8 cellular contexts compared by ENCODE assay signal in genomic region chr16:30183236-30183960, GRCh38. TPM values are rescaled to one million over a fixed set of nuclear protein-coding genes. Genes with fewer than 3 reads are reported as not detected.
DNase-seq lines count a peak whose midpoint lies in the region; ATAC-seq and TF ChIP-seq lines count a peak whose summit lies in the region.

Gene CORO1A, plus strand, starts transcription at chr16:30183602. Its CDS starts 1,608 bp downstream, at chr16:30185210.

- H3K27ac ChIP-seq in cingulate gyrus (ENCODE audit: low read depth, low read length) (peak within 1 kb of the TSS; percentile 70), left lung (peak within 1 kb of the TSS; percentile 77 to 97)

- H3K4me3 ChIP-seq in left lung: peak within 1 kb of the TSS; percentile 52 to 76

- peak; percentile 46 for ATAC-seq in HG03039 (IDR thresholded peaks at IDR 0.05; ENCODE audit: unreplicated experiment)
- peak; percentile 86 for ATAC-seq in left lung

- no peaks in the 10 kb centered on the region for H3K9me3 ChIP-seq in left lung

- intact Hi-C loops in left lung (cut with DNase I): no loop called here

- H3K27me3 ChIP-seq in left lung: no peaks in the 10 kb centered on the region

- H3K36me3 ChIP-seq in left lung: peaks cover 0 to 24% of the 10 kb centered on the region in 2 donors

- H3K4me1 ChIP-seq in left lung: peaks cover 3 to 49% of the 10 kb centered on the region in 2 donors

- DNase-seq in NCI-H1417 (lab: John Stamatoyannopoulos, UW): peak; percentile 75 to 83 (median 81)
- no peak for DNase-seq in NCI-H1417 treated with DMSO at 0.1 percent for 48 hours (lab: John Stamatoyannopoulos, UW)
- peak; percentile 90 for DNase-seq in NCI-H345 (lab: John Stamatoyannopoulos, UW)
- DNase-seq in activated CD4-positive, alpha-beta T cell treated with anti-CD3 and anti-CD28 coated beads for 24 hours (ENCODE audit: low read depth in 2 of 2): peak; percentile 74 to 83
- peak; percentile 91 to 99 for DNase-seq in left lung
- peak; percentile 86 to 91 for DNase-seq in stimulated activated CD4-positive, alpha-beta T cell treated with anti-CD3 and anti-CD28 coated beads, Interleukin-2, amount 100 ng/mL, for 24 hours

- TF ChIP-seq CTCF in left lung (IDR thresholded peaks at IDR 0.05): no peak

RNA-seq across cellular contexts. Expression of gene CORO1A, which starts in this region (rescaled TPM):
- 100 to 1,000 TPM in 1 of 2 donors, 10 to 100 TPM in 1; 29.3 to 172 TPM for total RNA-seq in left lung
